11 cellular contexts compared by ENCODE assay signal in the genomic region with DNA sequence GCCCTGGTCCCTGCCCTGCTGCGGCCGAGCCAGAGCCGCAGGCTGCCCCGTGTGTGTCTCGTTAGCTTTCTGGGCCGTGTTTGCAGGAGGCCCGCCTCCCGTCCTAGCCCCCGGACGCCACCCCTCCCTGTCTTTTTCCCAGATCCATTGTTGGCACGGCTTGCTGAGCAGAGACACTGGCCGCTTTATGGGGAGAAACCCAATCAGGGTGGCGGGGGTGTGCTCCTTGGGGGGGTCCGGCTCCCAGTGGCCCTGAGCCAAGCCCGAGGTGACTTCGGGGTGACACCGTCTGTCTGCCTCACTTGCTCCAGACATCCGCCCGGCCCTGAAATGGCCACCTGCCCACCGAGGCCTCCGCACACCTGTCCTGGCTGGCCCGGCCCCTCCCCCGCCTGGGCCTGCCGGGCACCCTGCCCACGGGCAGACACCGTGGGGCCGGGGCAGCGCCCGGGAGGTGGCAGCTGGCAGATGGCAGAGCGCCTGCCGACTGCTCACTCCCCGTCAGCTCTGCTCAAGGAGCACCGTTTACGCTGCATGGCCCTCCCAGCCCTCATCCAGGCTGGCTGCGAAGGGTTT.
A peak's percentile ranks its signal among the peaks of the same experiment; 100 is the strongest.
DNase-seq lines count a peak whose midpoint lies in the region; ATAC-seq lines count a peak whose summit lies in the region.
"Had no signal": no experiment of that assay in that cellular context is flagged by ENCODE, and none has a peak within 500 bp of the region (broad histone marks: within the 10 kb centered on the region; RNA-seq: fewer than 3 reads in every experiment).

No MANE protein-coding gene starts in this region.

- H3K9me3 ChIP-seq in subcutaneous abdominal adipose tissue (ENCODE audit: control insufficient read depth in 5 of 5, low read length in 5 of 5), result no peaks in the 10 kb centered on the region
- H3K9me3 ChIP-seq: MG63 had no signal

- peak overlapping the region; percentile 86 for H3K27ac ChIP-seq in subcutaneous abdominal adipose tissue (ENCODE audit: low read depth, low read length)

- DNase-seq in NCI-H1105 (lab: John Stamatoyannopoulos, UW), result peak; percentile 89
- DNase-seq in anterior cingulate cortex (lab: John Stamatoyannopoulos, UW), result peak in 56 of 58 donors; percentile 30 to 91 (median 82)
- peak; percentile 60 for DNase-seq in kidney tubule cell (ENCODE audit: low spot score)
- DNase-seq in GM03348 (ENCODE audit: low spot score), result no peak
- DNase-seq in activated CD8-positive, alpha-beta memory T cell treated with anti-CD3 and anti-CD28 coated beads, Interleukin-2, amount 50 U/mL, for 4 hours, result no peak
- DNase-seq: activated CD4-positive, alpha-beta T cell treated with anti-CD3 and anti-CD28 coated beads for 48 hours; effector memory CD8-positive, alpha-beta T cell; MG63 had no signal

- no peak overlapping the region for H3K4me3 ChIP-seq in subcutaneous abdominal adipose tissue (ENCODE audit: low read depth in 1 of 5, low read length in 5 of 5)
- H3K4me3 ChIP-seq: MG63 had no signal

- ATAC-seq in GM18868 (IDR thresholded peaks at IDR 0.05; ENCODE audit: unreplicated experiment) (no peak), HG03520 (IDR thresholded peaks at IDR 0.05; ENCODE audit: unreplicated experiment) (no peak)
- ATAC-seq: effector memory CD8-positive, alpha-beta T cell had no signal

- H3K36me3 ChIP-seq in subcutaneous abdominal adipose tissue (ENCODE audit: control insufficient read depth in 5 of 5, insufficient read depth in 5 of 5, low read length in 5 of 5), result peaks cover 0 to 92% (median 68%) of the 10 kb centered on the region in 5 donors

- H3K4me1 ChIP-seq in subcutaneous abdominal adipose tissue (ENCODE audit: control insufficient read depth in 5 of 5, insufficient read depth in 5 of 5, low read length in 5 of 5), result peaks cover 24 to 99% (median 98%) of the 10 kb centered on the region in 5 donors

- H3K27me3 ChIP-seq in subcutaneous abdominal adipose tissue (ENCODE audit: control insufficient read depth in 5 of 5, insufficient read depth in 4 of 5, low read length in 5 of 5), result no peaks in the 10 kb centered on the region
- H3K27me3 ChIP-seq: MG63 had no signal

- peak overlapping the region in 2 of 5 donors; percentile 37 to 66 for H3K9ac ChIP-seq in subcutaneous abdominal adipose tissue (ENCODE audit: low read length in 5 of 5)

Comparison
In these comparisons a context has a peak if more than half of its experiments do, and no peak if none do; other contexts are left out.
1. DNase-seq: peak in NCI-H1105 (single experiment), anterior cingulate cortex (56 of 58) and kidney tubule cell (single experiment); none in GM03348 (single experiment) and activated CD8-positive, alpha-beta memory T cell treated with anti-CD3 and anti-CD28 coated beads, Interleukin-2, amount 50 U/mL, for 4 hours (single experiment).